In the genomic region with DNA sequence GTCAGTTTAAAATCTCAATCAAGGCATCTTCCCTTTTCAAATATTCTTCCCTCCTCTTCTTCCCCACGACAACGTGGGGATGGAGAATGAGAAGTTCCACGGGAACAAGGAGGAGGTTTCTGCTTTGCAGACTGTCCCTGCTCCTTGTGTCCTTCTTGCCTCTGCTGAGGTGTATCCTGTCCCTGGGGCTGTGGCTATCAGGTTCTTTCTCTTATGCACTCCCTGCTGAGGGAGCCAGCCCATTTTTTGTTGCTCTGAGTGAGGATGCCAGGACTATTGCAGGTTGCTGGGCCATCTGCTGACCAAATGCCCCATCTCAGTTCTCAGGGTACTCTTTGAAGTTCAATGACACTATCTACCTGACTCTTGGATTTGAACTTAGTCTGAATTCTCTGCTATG, we compare ENCODE assay signal across 22 cellular contexts.
"Had no signal": no experiment of that assay in that cellular context is flagged by ENCODE, and none has a peak within 500 bp of the region (broad histone marks: within the 10 kb centered on the region; RNA-seq: fewer than 3 reads in every experiment).

No MANE protein-coding gene starts in this region.

- H3K27ac ChIP-seq: KMS-11, PC-9 had no signal

- H3K4me1 Mint-ChIP-seq: activated B cell treated with CpG ODN at 0.5 μM for 24 hours; activated CD4-positive, alpha-beta T cell treated with anti-CD3 and anti-CD28 coated beads, Interleukin-2, amount 10 ng/mL, durations not matched to agents 7 days and 5 days; activated naive CD8-positive, alpha-beta T cell treated with anti-CD3 and anti-CD28 coated beads, Interleukin-2, amount 50 U/mL, for 24 hours; brain; central memory CD8-positive, alpha-beta T cell; T-helper 17 cell had no signal

- H3K4me3 Mint-ChIP-seq: activated B cell treated with CpG ODN at 0.5 μM for 24 hours; activated CD4-positive, alpha-beta memory T cell treated with anti-CD3 and anti-CD28 coated beads for 36 hours; activated CD4-positive, alpha-beta T cell treated with anti-CD3 and anti-CD28 coated beads, Interleukin-2, amount 10 ng/mL, durations not matched to agents 7 days and 5 days; activated naive CD8-positive, alpha-beta T cell treated with anti-CD3 and anti-CD28 coated beads, Interleukin-2, amount 50 U/mL, for 24 hours; activated T-cell treated with anti-CD3 and anti-CD28 coated beads, Interleukin-2, amount 50 U/mL, for 4 hours; brain; central memory CD8-positive, alpha-beta T cell; T-helper 17 cell had no signal

- H2AFZ ChIP-seq: PC-9 had no signal

- H3K36me3 Mint-ChIP-seq: activated CD4-positive, alpha-beta memory T cell treated with anti-CD3 and anti-CD28 coated beads for 36 hours; activated naive CD4-positive, alpha-beta T cell treated with anti-CD3 and anti-CD28 coated beads, Interleukin-2, amount 50 U/mL, for 72 hours; brain had no signal

- H3K4me3 ChIP-seq: PC-9 had no signal

- H3K27me3 Mint-ChIP-seq: activated B cell treated with CpG ODN at 0.5 μM for 24 hours; activated CD4-positive, alpha-beta memory T cell treated with anti-CD3 and anti-CD28 coated beads for 36 hours; activated CD4-positive, alpha-beta T cell treated with anti-CD3 and anti-CD28 coated beads, Interleukin-2, amount 10 ng/mL, durations not matched to agents 7 days and 5 days; activated naive CD8-positive, alpha-beta T cell treated with anti-CD3 and anti-CD28 coated beads, Interleukin-2, amount 50 U/mL, for 24 hours; central memory CD8-positive, alpha-beta T cell; T-helper 17 cell had no signal

- ATAC-seq: activated naive CD4-positive, alpha-beta T cell treated with anti-CD3 and anti-CD28 coated beads, Interleukin-2, amount 50 U/mL, for 72 hours; activated naive CD8-positive, alpha-beta T cell treated with anti-CD3 and anti-CD28 coated beads, Interleukin-2, amount 50 U/mL, for 24 hours; activated T-cell treated with anti-CD3 and anti-CD28 coated beads, Interleukin-2, amount 50 U/mL, for 4 hours; T-helper 17 cell had no signal

- DNase-seq: activated B cell treated with CpG ODN at 0.5 μM for 24 hours; activated CD4-positive, alpha-beta memory T cell treated with anti-CD3 and anti-CD28 coated beads for 36 hours; activated CD4-positive, alpha-beta T cell treated with anti-CD3 and anti-CD28 coated beads for 1 hour; activated CD4-positive, alpha-beta T cell treated with anti-CD3 and anti-CD28 coated beads, Interleukin-2, amount 10 ng/mL, durations not matched to agents 7 days and 5 days; activated CD8-positive, alpha-beta memory T cell treated with anti-CD3 and anti-CD28 coated beads for 24 hours; activated effector memory CD4-positive, alpha-beta T cell treated with anti-CD3 and anti-CD28 coated beads, Interleukin-2, amount 50 U/mL, for 16 hours; activated naive CD4-positive, alpha-beta T cell treated with Interleukin-2 at 50 U/mL for 16 hours; activated naive CD8-positive, alpha-beta T cell treated with anti-CD3 and anti-CD28 coated beads, Interleukin-2, amount 50 U/mL, for 24 hours; activated T-cell treated with anti-CD3 and anti-CD28 coated beads, Interleukin-2, amount 50 U/mL, for 4 hours; amniotic stem cell; NCI-H1092; NCI-H1694 treated with DMSO at 0.1 percent for 48 hours; NCI-H2029 treated with DMSO at 0.1 percent for 48 hours; NCI-H510A; PC-9; SHP77 treated with DMSO at 0.1 percent for 48 hours; T-helper 17 cell; T-helper 9 cell had no signal

- H3K27ac Mint-ChIP-seq: activated B cell treated with CpG ODN at 0.5 μM for 24 hours; activated CD4-positive, alpha-beta memory T cell treated with anti-CD3 and anti-CD28 coated beads for 36 hours; activated CD4-positive, alpha-beta T cell treated with anti-CD3 and anti-CD28 coated beads, Interleukin-2, amount 10 ng/mL, durations not matched to agents 7 days and 5 days; activated naive CD4-positive, alpha-beta T cell treated with anti-CD3 and anti-CD28 coated beads, Interleukin-2, amount 50 U/mL, for 72 hours; activated naive CD8-positive, alpha-beta T cell treated with anti-CD3 and anti-CD28 coated beads, Interleukin-2, amount 50 U/mL, for 24 hours; brain; T-helper 17 cell had no signal

- H3K4me2 ChIP-seq: KMS-11, PC-9 had no signal

- H3K9ac ChIP-seq: KMS-11 had no signal
